In genomic region chr1:2686091-2686863, GRCh38 we compare ENCODE assay signal across 4 cellular contexts. TPM values are rescaled to one million over a fixed set of nuclear protein-coding genes. Genes with fewer than 3 reads are reported as not detected.
"Had no signal": no experiment of that assay in that cellular context is flagged by ENCODE, and none has a peak within 500 bp of the region (broad histone marks: within the 10 kb centered on the region; RNA-seq: fewer than 3 reads in every experiment).

No MANE protein-coding gene starts in this region.

RNA-seq across cellular contexts. Expression of gene MMEL1, which starts 53.5 kb away (rescaled TPM):
- total RNA-seq: astrocyte, body of pancreas, cardiac septum, WTC11 had no signal
